34 cellular contexts compared by ENCODE assay signal in genomic region chr12:20711846-20712245, GRCh38. TPM values are rescaled to one million over a fixed set of nuclear protein-coding genes. Genes with fewer than 3 reads are reported as not detected.
"Had no signal": no experiment of that assay in that cellular context is flagged by ENCODE, and none has a peak within 500 bp of the region (broad histone marks: within the 10 kb centered on the region; RNA-seq: fewer than 3 reads in every experiment).

No MANE protein-coding gene starts in this region.

- ATAC-seq: activated CD4-positive, CD25-positive, alpha-beta regulatory T cell treated with anti-CD3 and anti-CD28 coated beads, Interleukin-2, amount 50 U/mL, for 24 hours; activated CD8-positive, alpha-beta T cell treated with anti-CD3 and anti-CD28 coated beads for 36 hours; activated naive CD8-positive, alpha-beta T cell treated with anti-CD3 and anti-CD28 coated beads, Interleukin-2, amount 50 U/mL, for 24 hours; activated T-cell treated with anti-CD3 and anti-CD28 coated beads, Interleukin-2, amount 50 U/mL, for 4 hours; activated T-helper 17 cell treated with anti-CD3 and anti-CD28 coated beads, Interleukin-2, amount 50 U/mL, for 72 hours; body of pancreas; foreskin keratinocyte; gastrocnemius medialis; heart left ventricle; WTC11 had no signal

- H3K27me3 Mint-ChIP-seq: activated CD8-positive, alpha-beta T cell treated with anti-CD3 and anti-CD28 coated beads for 36 hours; activated naive CD4-positive, alpha-beta T cell treated with anti-CD3 and anti-CD28 coated beads, Interleukin-2, amount 50 U/mL, for 24 hours; activated naive CD8-positive, alpha-beta T cell treated with anti-CD3 and anti-CD28 coated beads for 36 hours; activated naive CD8-positive, alpha-beta T cell treated with anti-CD3 and anti-CD28 coated beads, Interleukin-2, amount 50 U/mL, for 24 hours had no signal

- H3K4me1 ChIP-seq: adrenal gland, body of pancreas, breast epithelium, colonic mucosa, esophagus muscularis mucosa, foreskin keratinocyte, gastrocnemius medialis, heart left ventricle had no signal

- H3K27ac Mint-ChIP-seq: activated CD8-positive, alpha-beta T cell treated with anti-CD3 and anti-CD28 coated beads for 36 hours; activated naive CD4-positive, alpha-beta T cell treated with anti-CD3 and anti-CD28 coated beads for 36 hours; activated naive CD4-positive, alpha-beta T cell treated with anti-CD3 and anti-CD28 coated beads, Interleukin-2, amount 50 U/mL, for 24 hours; activated naive CD8-positive, alpha-beta T cell treated with anti-CD3 and anti-CD28 coated beads for 36 hours; activated naive CD8-positive, alpha-beta T cell treated with anti-CD3 and anti-CD28 coated beads, Interleukin-2, amount 50 U/mL, for 24 hours; activated T-helper 17 cell treated with anti-CD3 and anti-CD28 coated beads, Interleukin-2, amount 50 U/mL, for 72 hours; WTC11 had no signal

- H3K9me3 ChIP-seq: adrenal gland, body of pancreas, breast epithelium, colonic mucosa, esophagus muscularis mucosa, gastrocnemius medialis, heart left ventricle had no signal

- H3K9me3 Mint-ChIP-seq: activated CD8-positive, alpha-beta T cell treated with anti-CD3 and anti-CD28 coated beads for 36 hours; activated naive CD4-positive, alpha-beta T cell treated with anti-CD3 and anti-CD28 coated beads, Interleukin-2, amount 50 U/mL, for 24 hours; activated naive CD8-positive, alpha-beta T cell treated with anti-CD3 and anti-CD28 coated beads for 36 hours; activated naive CD8-positive, alpha-beta T cell treated with anti-CD3 and anti-CD28 coated beads, Interleukin-2, amount 50 U/mL, for 24 hours; WTC11 had no signal

- H3K4me3 Mint-ChIP-seq: activated CD8-positive, alpha-beta T cell treated with anti-CD3 and anti-CD28 coated beads for 36 hours; activated naive CD4-positive, alpha-beta T cell treated with anti-CD3 and anti-CD28 coated beads for 36 hours; activated naive CD4-positive, alpha-beta T cell treated with anti-CD3 and anti-CD28 coated beads, Interleukin-2, amount 50 U/mL, for 24 hours; activated naive CD8-positive, alpha-beta T cell treated with anti-CD3 and anti-CD28 coated beads for 36 hours; activated naive CD8-positive, alpha-beta T cell treated with anti-CD3 and anti-CD28 coated beads, Interleukin-2, amount 50 U/mL, for 24 hours; activated T-cell treated with anti-CD3 and anti-CD28 coated beads, Interleukin-2, amount 50 U/mL, for 4 hours; activated T-helper 17 cell treated with anti-CD3 and anti-CD28 coated beads, Interleukin-2, amount 50 U/mL, for 72 hours; WTC11 had no signal

- H3K36me3 ChIP-seq: adrenal gland, breast epithelium, cardiac muscle cell, colonic mucosa, esophagus muscularis mucosa, gastrocnemius medialis, heart left ventricle had no signal

- H3K4me3 ChIP-seq: adrenal gland, body of pancreas, breast epithelium, cardiac muscle cell, colonic mucosa, esophagus muscularis mucosa, gastrocnemius medialis, heart left ventricle had no signal

- H3K36me3 Mint-ChIP-seq: activated naive CD4-positive, alpha-beta T cell treated with anti-CD3 and anti-CD28 coated beads, Interleukin-2, amount 50 U/mL, for 24 hours; activated naive CD8-positive, alpha-beta T cell treated with anti-CD3 and anti-CD28 coated beads for 36 hours; WTC11 had no signal

- DNase-seq: activated CD4-positive, alpha-beta T cell treated with anti-CD3 and anti-CD28 coated beads for 48 hours; activated CD4-positive, alpha-beta T cell treated with anti-CD3 and anti-CD28 coated beads, Interleukin-2, amount 50 U/mL, for 1 hour; activated CD4-positive, alpha-beta T cell treated with anti-CD3 and anti-CD28 coated beads, Interleukin-2, amount 50 U/mL, for 48 hours; activated CD8-positive, alpha-beta memory T cell treated with anti-CD3 and anti-CD28 coated beads for 24 hours; activated CD8-positive, alpha-beta T cell treated with anti-CD3 and anti-CD28 coated beads for 36 hours; activated effector memory CD4-positive, alpha-beta T cell treated with anti-CD3 and anti-CD28 coated beads, Interleukin-2, amount 50 U/mL, for 16 hours; activated naive CD4-positive, alpha-beta T cell treated with anti-CD3 and anti-CD28 coated beads for 36 hours; activated naive CD8-positive, alpha-beta T cell treated with anti-CD3 and anti-CD28 coated beads for 36 hours; activated naive CD8-positive, alpha-beta T cell treated with anti-CD3 and anti-CD28 coated beads, Interleukin-2, amount 50 U/mL, for 24 hours; activated T-cell treated with anti-CD3 and anti-CD28 coated beads, Interleukin-2, amount 50 U/mL, for 4 hours; adrenal gland; amygdala; aorta; body of pancreas; central memory CD4-positive, alpha-beta T cell; cerebellar nuclear complex; colonic mucosa; effector CD8-positive, alpha-beta T cell; gastrocnemius medialis; glutamatergic neuron; heart left ventricle; T-helper 2 cell had no signal

- H3K4me1 Mint-ChIP-seq: activated naive CD4-positive, alpha-beta T cell treated with anti-CD3 and anti-CD28 coated beads, Interleukin-2, amount 50 U/mL, for 24 hours; activated naive CD8-positive, alpha-beta T cell treated with anti-CD3 and anti-CD28 coated beads for 36 hours; activated naive CD8-positive, alpha-beta T cell treated with anti-CD3 and anti-CD28 coated beads, Interleukin-2, amount 50 U/mL, for 24 hours; activated T-helper 17 cell treated with anti-CD3 and anti-CD28 coated beads, Interleukin-2, amount 50 U/mL, for 72 hours had no signal

- H3K27ac ChIP-seq: adrenal gland, body of pancreas, breast epithelium, cardiac muscle cell, colonic mucosa, esophagus muscularis mucosa, foreskin keratinocyte, gastrocnemius medialis, heart left ventricle, VCaP had no signal

- H3K27me3 ChIP-seq: adrenal gland, body of pancreas, breast epithelium, cardiac muscle cell, colonic mucosa, esophagus muscularis mucosa, foreskin keratinocyte, gastrocnemius medialis, heart left ventricle had no signal

RNA-seq across cellular contexts. Expression of gene SLCO1C1, which starts 16.7 kb away (rescaled TPM):
- total RNA-seq: activated CD8-positive, alpha-beta T cell treated with anti-CD3 and anti-CD28 coated beads for 36 hours; activated naive CD4-positive, alpha-beta T cell treated with anti-CD3 and anti-CD28 coated beads for 36 hours; activated naive CD8-positive, alpha-beta T cell treated with anti-CD3 and anti-CD28 coated beads for 36 hours; activated T-cell treated with anti-CD3 and anti-CD28 coated beads, Interleukin-2, amount 50 U/mL, for 4 hours; activated T-helper 17 cell treated with anti-CD3 and anti-CD28 coated beads, Interleukin-2, amount 50 U/mL, for 72 hours; cardiac muscle cell; dermis microvascular lymphatic vessel endothelial cell; epithelial cell of proximal tubule; foreskin keratinocyte; gastrocnemius medialis; T-helper 1 cell treated with Interleukin-12 subunit alpha and Interleukin-12 subunit beta and Interleukin-4 antibody, amounts not matched to agents 30 ng/mL and 1 ng/mL, for 36 hours; WTC11 had no signal
- polyA plus RNA-seq: foreskin keratinocyte had no signal
